Comparison of ENCODE assay signal across 1 cellular context in the genomic region with DNA sequence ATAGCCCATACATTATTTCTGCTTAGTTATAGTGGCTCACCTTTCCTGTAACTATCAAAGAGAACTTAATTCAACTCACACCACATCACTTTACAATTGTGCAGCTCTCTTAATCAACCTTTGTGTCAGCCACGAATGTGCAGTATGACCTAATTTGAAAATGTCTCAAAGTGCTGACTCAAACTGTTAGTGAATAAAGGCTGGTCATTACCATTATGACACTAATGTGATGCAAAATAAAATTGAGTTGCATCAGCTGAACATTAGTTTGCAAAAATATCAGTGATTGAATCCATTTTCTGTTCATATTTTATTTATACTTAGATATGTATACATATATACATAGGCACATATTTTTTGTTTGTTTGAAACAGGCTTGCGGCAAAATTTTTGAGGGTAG.
A peak's percentile ranks its signal among the peaks of the same experiment; 100 is the strongest.
TF ChIP-seq lines count a peak whose summit lies in the region.

No MANE protein-coding gene starts in this region.

TF ChIP-seq in K562, 482 proteins besides CTCF, POLR2A, EP300 and RAD21 (continued from another document):
- TF ChIP-seq, protein P1, sequence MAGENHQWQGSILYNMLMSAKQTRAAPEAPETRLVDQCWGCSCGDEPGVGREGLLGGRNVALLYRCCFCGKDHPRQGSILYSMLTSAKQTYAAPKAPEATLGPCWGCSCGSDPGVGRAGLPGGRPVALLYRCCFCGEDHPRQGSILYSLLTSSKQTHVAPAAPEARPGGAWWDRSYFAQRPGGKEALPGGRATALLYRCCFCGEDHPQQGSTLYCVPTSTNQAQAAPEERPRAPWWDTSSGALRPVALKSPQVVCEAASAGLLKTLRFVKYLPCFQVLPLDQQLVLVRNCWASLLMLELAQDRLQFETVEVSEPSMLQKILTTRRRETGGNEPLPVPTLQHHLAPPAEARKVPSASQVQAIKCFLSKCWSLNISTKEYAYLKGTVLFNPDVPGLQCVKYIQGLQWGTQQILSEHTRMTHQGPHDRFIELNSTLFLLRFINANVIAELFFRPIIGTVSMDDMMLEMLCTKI (IDR thresholded peaks at IDR 0.05; ENCODE audit: partially characterized antibody), result no peak
- TF ChIP-seq, protein P2, sequence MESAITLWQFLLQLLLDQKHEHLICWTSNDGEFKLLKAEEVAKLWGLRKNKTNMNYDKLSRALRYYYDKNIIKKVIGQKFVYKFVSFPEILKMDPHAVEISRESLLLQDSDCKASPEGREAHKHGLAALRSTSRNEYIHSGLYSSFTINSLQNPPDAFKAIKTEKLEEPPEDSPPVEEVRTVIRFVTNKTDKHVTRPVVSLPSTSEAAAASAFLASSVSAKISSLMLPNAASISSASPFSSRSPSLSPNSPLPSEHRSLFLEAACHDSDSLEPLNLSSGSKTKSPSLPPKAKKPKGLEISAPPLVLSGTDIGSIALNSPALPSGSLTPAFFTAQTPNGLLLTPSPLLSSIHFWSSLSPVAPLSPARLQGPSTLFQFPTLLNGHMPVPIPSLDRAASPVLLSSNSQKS (CRISPR knock-in tag; IDR thresholded peaks at IDR 0.05), result no peak
- TF ChIP-seq DDX20 (tag; IDR thresholded peaks at IDR 0.05; ENCODE audit: low read depth), result no peak
- no peak for TF ChIP-seq ZNF175 (CRISPR knock-in tag; IDR thresholded peaks at IDR 0.05; ENCODE audit: low read depth)
- no peak for TF ChIP-seq ATF1 (CRISPR knock-in tag; IDR thresholded peaks at IDR 0.05)
- TF ChIP-seq ATF1 (tag; IDR thresholded peaks at IDR 0.05), result no peak
- TF ChIP-seq POLR2AphosphoS2 (IDR thresholded peaks at IDR 0.05; ENCODE audit: low read length), result no peak
- TF ChIP-seq, protein P3, sequence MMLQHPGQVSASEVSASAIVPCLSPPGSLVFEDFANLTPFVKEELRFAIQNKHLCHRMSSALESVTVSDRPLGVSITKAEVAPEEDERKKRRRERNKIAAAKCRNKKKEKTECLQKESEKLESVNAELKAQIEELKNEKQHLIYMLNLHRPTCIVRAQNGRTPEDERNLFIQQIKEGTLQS (IDR thresholded peaks at IDR 0.05), result peak; percentile 68; the same call in 1 of the 2 replicates
- TF ChIP-seq, protein P3 (CRISPR knock-in tag; conservative IDR thresholded peaks at IDR 0.05), result no peak
- peak; percentile 23; the same call in 1 of the 2 replicates for TF ChIP-seq ATF7 (IDR thresholded peaks at IDR 0.05)
- TF ChIP-seq RBM39 (optimal IDR thresholded peaks at IDR 0.05; ENCODE audit: low read depth, low read length), result no peak
- TF ChIP-seq, protein P4, sequence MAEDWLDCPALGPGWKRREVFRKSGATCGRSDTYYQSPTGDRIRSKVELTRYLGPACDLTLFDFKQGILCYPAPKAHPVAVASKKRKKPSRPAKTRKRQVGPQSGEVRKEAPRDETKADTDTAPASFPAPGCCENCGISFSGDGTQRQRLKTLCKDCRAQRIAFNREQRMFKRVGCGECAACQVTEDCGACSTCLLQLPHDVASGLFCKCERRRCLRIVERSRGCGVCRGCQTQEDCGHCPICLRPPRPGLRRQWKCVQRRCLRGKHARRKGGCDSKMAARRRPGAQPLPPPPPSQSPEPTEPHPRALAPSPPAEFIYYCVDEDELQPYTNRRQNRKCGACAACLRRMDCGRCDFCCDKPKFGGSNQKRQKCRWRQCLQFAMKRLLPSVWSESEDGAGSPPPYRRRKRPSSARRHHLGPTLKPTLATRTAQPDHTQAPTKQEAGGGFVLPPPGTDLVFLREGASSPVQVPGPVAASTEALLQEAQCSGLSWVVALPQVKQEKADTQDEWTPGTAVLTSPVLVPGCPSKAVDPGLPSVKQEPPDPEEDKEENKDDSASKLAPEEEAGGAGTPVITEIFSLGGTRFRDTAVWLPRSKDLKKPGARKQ (CRISPR knock-in tag; IDR thresholded peaks at IDR 0.05), result no peak
- no peak for TF ChIP-seq DNMT1 (IDR thresholded peaks at IDR 0.05)
- TF ChIP-seq ZNF274 (IDR thresholded peaks at IDR 0.05; ENCODE audit: borderline replicate concordance, low read depth, low read length), result no peak
- TF ChIP-seq, protein P5, sequence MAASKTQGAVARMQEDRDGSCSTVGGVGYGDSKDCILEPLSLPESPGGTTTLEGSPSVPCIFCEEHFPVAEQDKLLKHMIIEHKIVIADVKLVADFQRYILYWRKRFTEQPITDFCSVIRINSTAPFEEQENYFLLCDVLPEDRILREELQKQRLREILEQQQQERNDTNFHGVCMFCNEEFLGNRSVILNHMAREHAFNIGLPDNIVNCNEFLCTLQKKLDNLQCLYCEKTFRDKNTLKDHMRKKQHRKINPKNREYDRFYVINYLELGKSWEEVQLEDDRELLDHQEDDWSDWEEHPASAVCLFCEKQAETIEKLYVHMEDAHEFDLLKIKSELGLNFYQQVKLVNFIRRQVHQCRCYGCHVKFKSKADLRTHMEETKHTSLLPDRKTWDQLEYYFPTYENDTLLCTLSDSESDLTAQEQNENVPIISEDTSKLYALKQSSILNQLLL (CRISPR knock-in tag; IDR thresholded peaks at IDR 0.05; ENCODE audit: borderline replicate concordance), result no peak
- TF ChIP-seq ZNF146 (CRISPR knock-in tag; IDR thresholded peaks at IDR 0.05; ENCODE audit: unreplicated experiment), result no peak
- TF ChIP-seq ILF3 (IDR thresholded peaks at IDR 0.05; ENCODE audit: borderline replicate concordance), result no peak
- TF ChIP-seq ZSCAN32 (CRISPR knock-in tag; IDR thresholded peaks at IDR 0.05), result peak; percentile 41; the same call in 1 of the 2 replicates
- TF ChIP-seq, protein P6, sequence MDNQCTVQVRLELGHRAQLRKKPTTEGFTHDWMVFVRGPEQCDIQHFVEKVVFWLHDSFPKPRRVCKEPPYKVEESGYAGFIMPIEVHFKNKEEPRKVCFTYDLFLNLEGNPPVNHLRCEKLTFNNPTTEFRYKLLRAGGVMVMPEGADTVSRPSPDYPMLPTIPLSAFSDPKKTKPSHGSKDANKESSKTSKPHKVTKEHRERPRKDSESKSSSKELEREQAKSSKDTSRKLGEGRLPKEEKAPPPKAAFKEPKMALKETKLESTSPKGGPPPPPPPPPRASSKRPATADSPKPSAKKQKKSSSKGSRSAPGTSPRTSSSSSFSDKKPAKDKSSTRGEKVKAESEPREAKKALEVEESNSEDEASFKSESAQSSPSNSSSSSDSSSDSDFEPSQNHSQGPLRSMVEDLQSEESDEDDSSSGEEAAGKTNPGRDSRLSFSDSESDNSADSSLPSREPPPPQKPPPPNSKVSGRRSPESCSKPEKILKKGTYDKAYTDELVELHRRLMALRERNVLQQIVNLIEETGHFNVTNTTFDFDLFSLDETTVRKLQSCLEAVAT (IDR thresholded peaks at IDR 0.05), result no peak
- no peak for TF ChIP-seq ZBTB17 (CRISPR knock-in tag; IDR thresholded peaks at IDR 0.05)
- TF ChIP-seq ZFPM2 (CRISPR knock-in tag; IDR thresholded peaks at IDR 0.05), result no peak
- TF ChIP-seq, protein P7, sequence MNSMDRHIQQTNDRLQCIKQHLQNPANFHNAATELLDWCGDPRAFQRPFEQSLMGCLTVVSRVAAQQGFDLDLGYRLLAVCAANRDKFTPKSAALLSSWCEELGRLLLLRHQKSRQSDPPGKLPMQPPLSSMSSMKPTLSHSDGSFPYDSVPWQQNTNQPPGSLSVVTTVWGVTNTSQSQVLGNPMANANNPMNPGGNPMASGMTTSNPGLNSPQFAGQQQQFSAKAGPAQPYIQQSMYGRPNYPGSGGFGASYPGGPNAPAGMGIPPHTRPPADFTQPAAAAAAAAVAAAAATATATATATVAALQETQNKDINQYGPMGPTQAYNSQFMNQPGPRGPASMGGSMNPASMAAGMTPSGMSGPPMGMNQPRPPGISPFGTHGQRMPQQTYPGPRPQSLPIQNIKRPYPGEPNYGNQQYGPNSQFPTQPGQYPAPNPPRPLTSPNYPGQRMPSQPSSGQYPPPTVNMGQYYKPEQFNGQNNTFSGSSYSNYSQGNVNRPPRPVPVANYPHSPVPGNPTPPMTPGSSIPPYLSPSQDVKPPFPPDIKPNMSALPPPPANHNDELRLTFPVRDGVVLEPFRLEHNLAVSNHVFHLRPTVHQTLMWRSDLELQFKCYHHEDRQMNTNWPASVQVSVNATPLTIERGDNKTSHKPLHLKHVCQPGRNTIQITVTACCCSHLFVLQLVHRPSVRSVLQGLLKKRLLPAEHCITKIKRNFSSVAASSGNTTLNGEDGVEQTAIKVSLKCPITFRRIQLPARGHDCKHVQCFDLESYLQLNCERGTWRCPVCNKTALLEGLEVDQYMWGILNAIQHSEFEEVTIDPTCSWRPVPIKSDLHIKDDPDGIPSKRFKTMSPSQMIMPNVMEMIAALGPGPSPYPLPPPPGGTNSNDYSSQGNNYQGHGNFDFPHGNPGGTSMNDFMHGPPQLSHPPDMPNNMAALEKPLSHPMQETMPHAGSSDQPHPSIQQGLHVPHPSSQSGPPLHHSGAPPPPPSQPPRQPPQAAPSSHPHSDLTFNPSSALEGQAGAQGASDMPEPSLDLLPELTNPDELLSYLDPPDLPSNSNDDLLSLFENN (IDR thresholded peaks at IDR 0.05; ENCODE audit: low read depth in 2 of 2, low read length in 2 of 2), result no peak
- TF ChIP-seq, protein P8, sequence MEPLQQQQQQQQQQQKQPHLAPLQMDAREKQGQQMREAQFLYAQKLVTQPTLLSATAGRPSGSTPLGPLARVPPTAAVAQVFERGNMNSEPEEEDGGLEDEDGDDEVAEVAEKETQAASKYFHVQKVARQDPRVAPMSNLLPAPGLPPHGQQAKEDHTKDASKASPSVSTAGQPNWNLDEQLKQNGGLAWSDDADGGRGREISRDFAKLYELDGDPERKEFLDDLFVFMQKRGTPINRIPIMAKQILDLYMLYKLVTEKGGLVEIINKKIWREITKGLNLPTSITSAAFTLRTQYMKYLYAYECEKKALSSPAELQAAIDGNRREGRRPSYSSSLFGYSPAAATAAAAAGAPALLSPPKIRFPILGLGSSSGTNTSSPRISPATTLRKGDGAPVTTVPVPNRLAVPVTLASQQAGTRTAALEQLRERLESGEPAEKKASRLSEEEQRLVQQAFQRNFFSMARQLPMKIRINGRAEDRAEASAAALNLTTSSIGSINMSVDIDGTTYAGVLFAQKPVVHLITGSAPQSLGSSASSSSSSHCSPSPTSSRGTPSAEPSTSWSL (CRISPR knock-in tag; IDR thresholded peaks at IDR 0.05; ENCODE audit: borderline replicate concordance), result no peak
- TF ChIP-seq, protein P9, sequence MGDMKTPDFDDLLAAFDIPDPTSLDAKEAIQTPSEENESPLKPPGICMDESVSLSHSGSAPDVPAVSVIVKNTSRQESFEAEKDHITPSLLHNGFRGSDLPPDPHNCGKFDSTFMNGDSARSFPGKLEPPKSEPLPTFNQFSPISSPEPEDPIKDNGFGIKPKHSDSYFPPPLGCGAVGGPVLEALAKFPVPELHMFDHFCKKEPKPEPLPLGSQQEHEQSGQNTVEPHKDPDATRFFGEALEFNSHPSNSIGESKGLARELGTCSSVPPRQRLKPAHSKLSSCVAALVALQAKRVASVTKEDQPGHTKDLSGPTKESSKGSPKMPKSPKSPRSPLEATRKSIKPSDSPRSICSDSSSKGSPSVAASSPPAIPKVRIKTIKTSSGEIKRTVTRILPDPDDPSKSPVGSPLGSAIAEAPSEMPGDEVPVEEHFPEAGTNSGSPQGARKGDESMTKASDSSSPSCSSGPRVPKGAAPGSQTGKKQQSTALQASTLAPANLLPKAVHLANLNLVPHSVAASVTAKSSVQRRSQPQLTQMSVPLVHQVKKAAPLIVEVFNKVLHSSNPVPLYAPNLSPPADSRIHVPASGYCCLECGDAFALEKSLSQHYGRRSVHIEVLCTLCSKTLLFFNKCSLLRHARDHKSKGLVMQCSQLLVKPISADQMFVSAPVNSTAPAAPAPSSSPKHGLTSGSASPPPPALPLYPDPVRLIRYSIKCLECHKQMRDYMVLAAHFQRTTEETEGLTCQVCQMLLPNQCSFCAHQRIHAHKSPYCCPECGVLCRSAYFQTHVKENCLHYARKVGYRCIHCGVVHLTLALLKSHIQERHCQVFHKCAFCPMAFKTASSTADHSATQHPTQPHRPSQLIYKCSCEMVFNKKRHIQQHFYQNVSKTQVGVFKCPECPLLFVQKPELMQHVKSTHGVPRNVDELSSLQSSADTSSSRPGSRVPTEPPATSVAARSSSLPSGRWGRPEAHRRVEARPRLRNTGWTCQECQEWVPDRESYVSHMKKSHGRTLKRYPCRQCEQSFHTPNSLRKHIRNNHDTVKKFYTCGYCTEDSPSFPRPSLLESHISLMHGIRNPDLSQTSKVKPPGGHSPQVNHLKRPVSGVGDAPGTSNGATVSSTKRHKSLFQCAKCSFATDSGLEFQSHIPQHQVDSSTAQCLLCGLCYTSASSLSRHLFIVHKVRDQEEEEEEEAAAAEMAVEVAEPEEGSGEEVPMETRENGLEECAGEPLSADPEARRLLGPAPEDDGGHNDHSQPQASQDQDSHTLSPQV (IDR thresholded peaks at IDR 0.05), result no peak
- TF ChIP-seq, protein P10, sequence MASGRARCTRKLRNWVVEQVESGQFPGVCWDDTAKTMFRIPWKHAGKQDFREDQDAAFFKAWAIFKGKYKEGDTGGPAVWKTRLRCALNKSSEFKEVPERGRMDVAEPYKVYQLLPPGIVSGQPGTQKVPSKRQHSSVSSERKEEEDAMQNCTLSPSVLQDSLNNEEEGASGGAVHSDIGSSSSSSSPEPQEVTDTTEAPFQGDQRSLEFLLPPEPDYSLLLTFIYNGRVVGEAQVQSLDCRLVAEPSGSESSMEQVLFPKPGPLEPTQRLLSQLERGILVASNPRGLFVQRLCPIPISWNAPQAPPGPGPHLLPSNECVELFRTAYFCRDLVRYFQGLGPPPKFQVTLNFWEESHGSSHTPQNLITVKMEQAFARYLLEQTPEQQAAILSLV (tag; IDR thresholded peaks at IDR 0.05), result no peak
- TF ChIP-seq PHF8 (IDR thresholded peaks at IDR 0.05; ENCODE audit: borderline replicate concordance, low read length), result no peak
- TF ChIP-seq C11orf30 (IDR thresholded peaks at IDR 0.05; ENCODE audit: low read depth), result peak; percentile 70
- no peak for TF ChIP-seq RFX5 (IDR thresholded peaks at IDR 0.05; ENCODE audit: low read depth, low read length)
- TF ChIP-seq HCFC1 (IDR thresholded peaks at IDR 0.05; ENCODE audit: low read depth, low read length), result no peak
- TF ChIP-seq BCL6 (CRISPR knock-in tag; IDR thresholded peaks at IDR 0.05), result no peak
- TF ChIP-seq NCOA4 (IDR thresholded peaks at IDR 0.05; ENCODE audit: partially characterized antibody), result no peak
TF ChIP-seq in K562: peak in this region for 10.
